In genomic region chr10:33332183-33333031, GRCh38 we compare ENCODE assay signal across 9 cellular contexts. TPM values are rescaled to one million over a fixed set of nuclear protein-coding genes. Genes with fewer than 3 reads are reported as not detected.
DNase-seq lines count a peak whose midpoint lies in the region; ATAC-seq lines count a peak whose summit lies in the region.
"Had no signal": no experiment of that assay in that cellular context is flagged by ENCODE, and none has a peak within 500 bp of the region (broad histone marks: within the 10 kb centered on the region; RNA-seq: fewer than 3 reads in every experiment).

No MANE protein-coding gene starts in this region.

- H3K9ac ChIP-seq in iPS-20b (ENCODE audit: low read depth, low read length) (no peak overlapping the region), skeletal muscle tissue (ENCODE audit: low read depth in 1 of 3, low read length in 3 of 3) (peak overlapping the region; percentile 85 to 96 (median 96))

- H3K36me3 ChIP-seq in HAP-1 (replicated peaks) = peaks cover 12% of the 10 kb centered on the region
- H3K36me3 ChIP-seq in iPS-20b (ENCODE audit: insufficient read depth, low read depth, low read length) = no peaks in the 10 kb centered on the region
- H3K36me3 ChIP-seq in skeletal muscle tissue (ENCODE audit: control insufficient read depth in 3 of 3, insufficient read depth in 3 of 3, low read length in 3 of 3) = peaks cover 4 to 12% (median 5%) of the 10 kb centered on the region in 3 donors

- in situ Hi-C loops in HAP-1 (cut with MboI; ENCODE audit: low sequenced_read_pairs) = loop anchor here (10.0 to 25.0 kb wide), 4 partner anchors 152 to 1305 kb away; no protein-coding TSS in a partner anchor
- in situ Hi-C loops in G401 (cut with HindIII; ENCODE audit: low sequenced_read_pairs) = no loop called here

- peak overlapping the region; percentile 64 for H3K4me3 ChIP-seq in HAP-1
- peak overlapping the region; percentile 74 for H3K4me3 ChIP-seq in iPS-20b (ENCODE audit: low read length)
- peak overlapping the region; percentile 80 to 97 (median 87) for H3K4me3 ChIP-seq in skeletal muscle tissue (ENCODE audit: low read length in 3 of 3)

- ATAC-seq in HG03280 (IDR thresholded peaks at IDR 0.05; ENCODE audit: unreplicated experiment) (no peak), GM21737 (IDR thresholded peaks at IDR 0.05; ENCODE audit: unreplicated experiment) (no peak), GM18907 (IDR thresholded peaks at IDR 0.05; ENCODE audit: unreplicated experiment) (no peak)

- no peaks in the 10 kb centered on the region for H3K27me3 ChIP-seq in HAP-1 (ENCODE audit: low read depth)
- H3K27me3 ChIP-seq in iPS-20b (ENCODE audit: insufficient read depth, low read length) = peaks cover 57% of the 10 kb centered on the region
- H3K27me3 ChIP-seq in skeletal muscle tissue (ENCODE audit: control insufficient read depth in 3 of 3, insufficient read depth in 3 of 3, low read length in 3 of 3) = no peaks in the 10 kb centered on the region

- no peak overlapping the region for H3K27ac ChIP-seq in iPS-20b (ENCODE audit: low read length)
- H3K27ac ChIP-seq in skeletal muscle tissue (ENCODE audit: low read depth, low read length) = peak overlapping the region; percentile 93

- H3K9me3 ChIP-seq in HAP-1 = no peaks in the 10 kb centered on the region
- no peaks in the 10 kb centered on the region for H3K9me3 ChIP-seq in iPS-20b (ENCODE audit: insufficient read depth, low read depth, low read length)
- no peaks in the 10 kb centered on the region for H3K9me3 ChIP-seq in skeletal muscle tissue (ENCODE audit: control insufficient read depth in 3 of 3, low read length in 3 of 3)

- H3K4me1 ChIP-seq in HAP-1 = peaks cover 24% of the 10 kb centered on the region
- no peaks in the 10 kb centered on the region; the same call in 1 of the 2 replicates for H3K4me1 ChIP-seq in iPS-20b (ENCODE audit: insufficient read depth, low read length)
- H3K4me1 ChIP-seq in skeletal muscle tissue (ENCODE audit: control insufficient read depth in 3 of 3, insufficient read depth in 3 of 3, low read length in 3 of 3) = peaks cover 11 to 42% (median 32%) of the 10 kb centered on the region in 3 donors

- DNase-seq in HAP-1 (ENCODE audit: low spot score in 2 of 2) (no peak), astrocyte of the hippocampus (ENCODE audit: low read depth, low spot score) (peak; percentile 60), G401 (ENCODE audit: low spot score) (no peak)
- DNase-seq: stimulated activated CD8-positive, alpha-beta memory T cell treated with anti-CD3 and anti-CD28 coated beads, Interleukin-4, amount 100 ng/mL, for 48 hours had no signal

RNA-seq across cellular contexts. Expression of gene NRP1, which starts 2.1 kb away (rescaled TPM):
- 120 TPM for total RNA-seq in skeletal muscle tissue
- total RNA-seq in G401 (2014; rRNA removed; shearing (Covaris generic)) = 4.0 and 17.1 TPM in 2 replicates
